Comparison of ENCODE assay signal across 19 cellular contexts in genomic region chr1:207833956-207834660, GRCh38.
A peak's percentile ranks its signal among the peaks of the same experiment; 100 is the strongest.
DNase-seq lines count a peak whose midpoint lies in the region; ATAC-seq and TF ChIP-seq lines count a peak whose summit lies in the region.
"Had no signal": no experiment of that assay in that cellular context is flagged by ENCODE, and none has a peak within 500 bp of the region (broad histone marks: within the 10 kb centered on the region; RNA-seq: fewer than 3 reads in every experiment).

No MANE protein-coding gene starts in this region.

- no peak overlapping the region for H2AFZ ChIP-seq in Loucy (ENCODE audit: low read length)

- no peaks in the 10 kb centered on the region for H3K27me3 ChIP-seq in Loucy (ENCODE audit: insufficient read depth, low read length, poor library complexity, severe bottlenecking)
- no peaks in the 10 kb centered on the region for H3K27me3 ChIP-seq in WERI-Rb-1 (ENCODE audit: insufficient read depth, low read depth, severe bottlenecking)
- H3K27me3 ChIP-seq: cardiac muscle cell, ovary had no signal

- H3K36me3 ChIP-seq in Loucy (ENCODE audit: insufficient read depth, low read length) (peaks cover 64% of the 10 kb centered on the region), WERI-Rb-1 (peaks cover 16% of the 10 kb centered on the region)
- H3K36me3 ChIP-seq: cardiac muscle cell, ovary had no signal

- DNase-seq in T-helper 2 cell treated with Interferon-gamma antibody and Interleukin-4, amounts not matched to agents 5 μg/mL and 100 μg/mL, for 36 hours (ENCODE audit: low spot score) = no peak
- DNase-seq in T-helper 2 cell (no peak), sciatic nerve (ENCODE audit: low spot score) (peak; percentile 38), WERI-Rb-1 (no peak), COLO668 (lab: John Stamatoyannopoulos, UW; ENCODE audit: unreplicated experiment) (no peak), NCI-H1092 (lab: John Stamatoyannopoulos, UW) (no peak)
- no peak for DNase-seq in effector memory CD8-positive, alpha-beta T cell
- DNase-seq: 8988T; activated naive CD4-positive, alpha-beta T cell treated with anti-CD3 and anti-CD28 coated beads, Interleukin-2, amount 50 U/mL, for 16 hours; H9; NCI-H1417 treated with DMSO at 0.1 percent for 48 hours; NCI-H226; SHP77; substantia nigra had no signal

- no peaks in the 10 kb centered on the region for H3K27me3 Mint-ChIP-seq in T-helper 2 cell treated with Interferon-gamma antibody and Interleukin-4, amounts not matched to agents 5 μg/mL and 100 μg/mL, for 36 hours (ENCODE audit: low read depth)
- no peaks in the 10 kb centered on the region for H3K27me3 Mint-ChIP-seq in effector memory CD8-positive, alpha-beta T cell

- H3K4me1 Mint-ChIP-seq in T-helper 2 cell treated with Interferon-gamma antibody and Interleukin-4, amounts not matched to agents 5 μg/mL and 100 μg/mL, for 36 hours (ENCODE audit: low read depth) = peaks cover 66% of the 10 kb centered on the region
- H3K4me1 Mint-ChIP-seq in effector memory CD8-positive, alpha-beta T cell (ENCODE audit: low read depth in 2 of 2) = peaks cover 76 to 86% of the 10 kb centered on the region in 2 donors

- no peak for ATAC-seq in effector memory CD8-positive, alpha-beta T cell (replicated peaks)
- ATAC-seq in sciatic nerve = no peak

- H3K27ac Mint-ChIP-seq in T-helper 2 cell treated with Interferon-gamma antibody and Interleukin-4, amounts not matched to agents 5 μg/mL and 100 μg/mL, for 36 hours = peak overlapping the region; percentile 33
- H3K27ac Mint-ChIP-seq in effector memory CD8-positive, alpha-beta T cell = peak overlapping the region; percentile 93 to 100
- H3K27ac Mint-ChIP-seq: H9 had no signal

- peaks cover 32% of the 10 kb centered on the region for H3K36me3 Mint-ChIP-seq in T-helper 2 cell treated with Interferon-gamma antibody and Interleukin-4, amounts not matched to agents 5 μg/mL and 100 μg/mL, for 36 hours (ENCODE audit: low read depth)
- H3K36me3 Mint-ChIP-seq in effector memory CD8-positive, alpha-beta T cell (ENCODE audit: insufficient read depth) = peaks cover 20% of the 10 kb centered on the region

- H3K79me2 ChIP-seq in Loucy (ENCODE audit: insufficient read depth, low read length) = peaks cover 100% of the 10 kb centered on the region

- peaks cover 98% of the 10 kb centered on the region for H4K20me1 ChIP-seq in Loucy (ENCODE audit: insufficient read depth, low read length, poor library complexity, severe bottlenecking)

- H3K9ac ChIP-seq in Loucy (ENCODE audit: low read depth, low read length, poor library complexity, severe bottlenecking) = no peak overlapping the region
- H3K9ac ChIP-seq: KMS-11 had no signal

- no peak overlapping the region for H3K27ac ChIP-seq in WERI-Rb-1
- H3K27ac ChIP-seq: C4-2B, cardiac muscle cell, KMS-11, ovary had no signal

- H3K4me2 ChIP-seq in Loucy (ENCODE audit: low read depth, low read length, poor library complexity, severe bottlenecking) = peak overlapping the region; percentile 37
- H3K4me2 ChIP-seq: KMS-11 had no signal

- no peaks in the 10 kb centered on the region for H3K9me2 ChIP-seq in Loucy (replicated peaks; ENCODE audit: low read depth, low read length)

- H3K4me3 Mint-ChIP-seq in T-helper 2 cell treated with Interferon-gamma antibody and Interleukin-4, amounts not matched to agents 5 μg/mL and 100 μg/mL, for 36 hours = no peak overlapping the region
- peak overlapping the region in 1 of 2 donors; percentile 21 for H3K4me3 Mint-ChIP-seq in effector memory CD8-positive, alpha-beta T cell
- H3K4me3 Mint-ChIP-seq: H9 had no signal

- H3K4me3 ChIP-seq in Loucy (ENCODE audit: low read length, poor library complexity, severe bottlenecking) (no peak overlapping the region), WERI-Rb-1 (ENCODE audit: low read depth, low read length) (no peak overlapping the region)
- H3K4me3 ChIP-seq: cardiac muscle cell, ovary had no signal

- no peaks in the 10 kb centered on the region; the same call in 1 of the 2 replicates for H3F3A ChIP-seq in Loucy (ENCODE audit: low read depth)

- no peaks in the 10 kb centered on the region for H3K9me3 Mint-ChIP-seq in T-helper 2 cell treated with Interferon-gamma antibody and Interleukin-4, amounts not matched to agents 5 μg/mL and 100 μg/mL, for 36 hours
- H3K9me3 Mint-ChIP-seq in effector memory CD8-positive, alpha-beta T cell = no peaks in the 10 kb centered on the region
- H3K9me3 Mint-ChIP-seq: H9 had no signal

- intact Hi-C loops in sciatic nerve (cut with DNase I) = loop anchor here (5.0 kb wide), 1 partner anchor 33 kb away; no protein-coding TSS in a partner anchor

- H3K4me1 ChIP-seq in Loucy (ENCODE audit: insufficient read depth, low read length, poor library complexity, severe bottlenecking) = peaks cover 64% of the 10 kb centered on the region

- TF ChIP-seq CTCF in Loucy (conservative IDR thresholded peaks at IDR 0.05; ENCODE audit: low read length) = no peak
- TF ChIP-seq CTCF in WERI-Rb-1 (IDR thresholded peaks at IDR 0.05; ENCODE audit: low read depth, low read length) = no peak

- H3K9me3 ChIP-seq in Loucy (ENCODE audit: insufficient read depth, low read depth, low read length) = no peaks in the 10 kb centered on the region
- no peaks in the 10 kb centered on the region for H3K9me3 ChIP-seq in WERI-Rb-1 (ENCODE audit: severe bottlenecking)
- H3K9me3 ChIP-seq: ovary had no signal
